ENCODE assay signal across 9 cellular contexts in genomic region chr2:232444409-232445148, GRCh38. TPM values are rescaled to one million over a fixed set of nuclear protein-coding genes. Genes with fewer than 3 reads are reported as not detected.
DNase-seq lines count a peak whose midpoint lies in the region; ATAC-seq and TF ChIP-seq lines count a peak whose summit lies in the region.
"Had no signal": no experiment of that assay in that cellular context is flagged by ENCODE, and none has a peak within 500 bp of the region (broad histone marks: within the 10 kb centered on the region; RNA-seq: fewer than 3 reads in every experiment).

No MANE protein-coding gene starts in this region.

- H3K27ac Mint-ChIP-seq in chondrocyte (ENCODE audit: unreplicated experiment) (no peak overlapping the region), naive B cell (no peak overlapping the region)
- H3K27ac Mint-ChIP-seq: dendritic cell treated with granulocyte-macrophage colony-stimulating factor and Interleukin-4, amounts not matched to agents 40 ng/mL and 50 ng/mL, for 4 days had no signal

- H3K4me1 ChIP-seq in testis (no peaks in the 10 kb centered on the region), sigmoid colon (peaks cover 0 to 3% (median 0%) of the 10 kb centered on the region in 4 donors)

- H3K36me3 Mint-ChIP-seq in chondrocyte (ENCODE audit: low read depth), result no peaks in the 10 kb centered on the region
- no peaks in the 10 kb centered on the region for H3K36me3 Mint-ChIP-seq in naive B cell

- H3K27ac ChIP-seq in testis, result no peak overlapping the region
- no peak overlapping the region for H3K27ac ChIP-seq in sigmoid colon

- no peak for TF ChIP-seq EP300 in sigmoid colon (IDR thresholded peaks at IDR 0.05)

- H3K9me3 Mint-ChIP-seq in chondrocyte (ENCODE audit: low read depth) (no peaks in the 10 kb centered on the region), naive B cell (no peaks in the 10 kb centered on the region)
- H3K9me3 Mint-ChIP-seq: dendritic cell treated with granulocyte-macrophage colony-stimulating factor and Interleukin-4, amounts not matched to agents 40 ng/mL and 50 ng/mL, for 4 days had no signal

- peaks cover 2% of the 10 kb centered on the region for H3K27me3 Mint-ChIP-seq in chondrocyte (ENCODE audit: low read depth)
- H3K27me3 Mint-ChIP-seq in naive B cell, result peaks cover 0 to 20% (median 0%) of the 10 kb centered on the region in 3 donors

- peak; percentile 81 for TF ChIP-seq CTCF in GM12865 (IDR thresholded peaks at IDR 0.05; ENCODE audit: insufficient read depth, low read depth, low read length, missing control alignments)
- TF ChIP-seq CTCF in LNCAP (IDR thresholded peaks at IDR 0.05), result peak; percentile 65
- TF ChIP-seq CTCF in chondrocyte (IDR thresholded peaks at IDR 0.05), result peak; percentile 79
- TF ChIP-seq CTCF in testis (IDR thresholded peaks at IDR 0.05), result peak; percentile 25 to 50 (median 30)
- TF ChIP-seq CTCF in sigmoid colon (IDR thresholded peaks at IDR 0.05), result peak in 2 of 4 experiments; percentile 15 to 18

- H3K9me3 ChIP-seq in testis (no peaks in the 10 kb centered on the region), sigmoid colon (no peaks in the 10 kb centered on the region)

- H3K4me3 ChIP-seq in GM12865 (ENCODE audit: low read depth, low read length) (no peak overlapping the region), testis (no peak overlapping the region), sigmoid colon (no peak overlapping the region)

- 77 to 81% methylated on average over 4 to 21 of the region's 21 CpGs for WGBS in testis, 2 donors
- 68 to 76% methylated on average over 21 of the region's 21 CpGs for WGBS in sigmoid colon, 2 donors

- H3K4me1 Mint-ChIP-seq in chondrocyte (ENCODE audit: low read depth) (no peaks in the 10 kb centered on the region), naive B cell (peaks cover 3 to 12% (median 5%) of the 10 kb centered on the region in 3 donors)

- ATAC-seq in naive B cell (ENCODE audit: low read depth in 2 of 2) (peak; percentile 34 to 37), HG03108 (IDR thresholded peaks at IDR 0.05; ENCODE audit: unreplicated experiment) (no peak)

- DNase-seq in GM12865 (ENCODE audit: low read depth) (peak; percentile 74), chondrocyte (ENCODE audit: low spot score) (peak; percentile 90), naive B cell (no peak), testis (peak; percentile 70), sigmoid colon (no peak)
- peak in 3 of 4 experiments; percentile 29 to 65 (median 42) for DNase-seq in activated CD4-positive, CD25-positive, alpha-beta regulatory T cell (lab: John Stamatoyannopoulos, UW)

- intact Hi-C loops in testis (cut with DNase I; ENCODE audit: low total_unique reads) (no loop called here), sigmoid colon (cut with DNase I) (loop anchor here (5.0 kb wide), 1 partner anchor 522 kb away; no protein-coding TSS in a partner anchor)

- H3K4me3 Mint-ChIP-seq in chondrocyte (ENCODE audit: unreplicated experiment) (no peak overlapping the region), naive B cell (no peak overlapping the region)
- H3K4me3 Mint-ChIP-seq: dendritic cell treated with granulocyte-macrophage colony-stimulating factor and Interleukin-4, amounts not matched to agents 40 ng/mL and 50 ng/mL, for 4 days had no signal

- H3K36me3 ChIP-seq in testis (ENCODE audit: low read depth, missing control alignments) (no peaks in the 10 kb centered on the region), sigmoid colon (no peaks in the 10 kb centered on the region)

- H3K27me3 ChIP-seq in testis (no peaks in the 10 kb centered on the region), sigmoid colon (peaks cover 0 to 4% (median 0%) of the 10 kb centered on the region in 3 donors)

- no peak for TF ChIP-seq POLR2A in testis (IDR thresholded peaks at IDR 0.05)
- no peak for TF ChIP-seq POLR2A in sigmoid colon (IDR thresholded peaks at IDR 0.05)

RNA-seq across cellular contexts. Expression of gene ALPI, which starts 11.4 kb away (rescaled TPM):
- not detected in 3 replicates for total RNA-seq in chondrocyte
- polyA plus RNA-seq in naive B cell (ENCODE audit: low read depth in 6 of 6), result not detected
- under 1 TPM in 1 of 2 donors, not detected in 1; 0.43 TPM for total RNA-seq in testis
- polyA plus RNA-seq in testis (ENCODE audit: insufficient read depth, low read depth, low replicate concordance), result 0.16 TPM
- total RNA-seq in sigmoid colon, result not detected
- 10 to 100 TPM in 1 of 3 donors, 1 to 10 TPM in 2; 5.3 to 10.2 (median 7.2) TPM for polyA plus RNA-seq in sigmoid colon

RNA-seq across cellular contexts. Expression of gene ALPG, which starts 37.9 kb away (rescaled TPM):
- total RNA-seq in chondrocyte (not detected in 3 replicates), testis (1 to 10 TPM in 1 of 2 donors, under 1 TPM in 1; 0.93 to 1.0 TPM), sigmoid colon (not detected)
- polyA plus RNA-seq in naive B cell (ENCODE audit: low read depth in 6 of 6) (not detected), testis (ENCODE audit: insufficient read depth, low read depth, low replicate concordance) (0.44 TPM), sigmoid colon (under 1 TPM in 1 of 3 donors, not detected in 2; 0.10 TPM)

RNA-seq across cellular contexts. Expression of gene ECEL1, which starts 43.1 kb away (rescaled TPM):
- total RNA-seq in chondrocyte (0.12 to 0.53 TPM in 2 of 3 replicates, not detected in the other), testis (1 to 10 TPM; 2.7 to 8.7 TPM), sigmoid colon (1 to 10 TPM in 2 of 4 donors, under 1 TPM in 2; 0.16 to 6.1 (median 1.0) TPM)
- polyA plus RNA-seq in naive B cell (ENCODE audit: low read depth in 6 of 6) (not detected), testis (ENCODE audit: insufficient read depth, low read depth, low replicate concordance) (4.3 TPM), sigmoid colon (under 1 TPM in 1 of 3 donors, not detected in 2; 0.61 TPM)

Comparison
In these comparisons a context has a peak if more than half of its experiments do, and no peak if none do; other contexts are left out.
1. DNase-seq: peak in GM12865 (single experiment), activated CD4-positive, CD25-positive, alpha-beta regulatory T cell (3 of 4), chondrocyte (single experiment) and testis (single experiment); none in naive B cell (single experiment) and sigmoid colon (single experiment).